ENCODE assay signal across 15 cellular contexts in genomic region chr11:116396332-116396731, GRCh38.
DNase-seq lines count a peak whose midpoint lies in the region; ATAC-seq and TF ChIP-seq lines count a peak whose summit lies in the region.
"Had no signal": no experiment of that assay in that cellular context is flagged by ENCODE, and none has a peak within 500 bp of the region (broad histone marks: within the 10 kb centered on the region; RNA-seq: fewer than 3 reads in every experiment).

No MANE protein-coding gene starts in this region.

- H3K4me3 ChIP-seq in mucosa of descending colon: no peak overlapping the region
- no peak overlapping the region for H3K4me3 ChIP-seq in CD4-positive, alpha-beta memory T cell (ENCODE audit: low read length in 2 of 2)
- H3K4me3 ChIP-seq: BLaER1, GM23248, HAP-1 had no signal

- H3K9me3 Mint-ChIP-seq in CD4-positive, alpha-beta memory T cell: peaks cover 0 to 6% (median under 1%) of the 10 kb centered on the region in 8 donors

- H3K36me3 ChIP-seq in mucosa of descending colon (ENCODE audit: low read depth): no peaks in the 10 kb centered on the region
- no peaks in the 10 kb centered on the region for H3K36me3 ChIP-seq in CD4-positive, alpha-beta memory T cell (ENCODE audit: insufficient read depth, low read length)
- H3K36me3 ChIP-seq: BLaER1, HAP-1 had no signal

- no peaks in the 10 kb centered on the region for H3K27me3 ChIP-seq in CD4-positive, alpha-beta memory T cell (ENCODE audit: insufficient read depth, low read length)
- H3K27me3 ChIP-seq: BLaER1 had no signal

- no peaks in the 10 kb centered on the region for H3K36me3 Mint-ChIP-seq in CD4-positive, alpha-beta memory T cell
- H3K36me3 Mint-ChIP-seq: CD8-positive, alpha-beta memory T cell had no signal

- no peak for TF ChIP-seq CTCF in mucosa of descending colon (IDR thresholded peaks at IDR 0.05)

- CTCF ChIA-PET in CD4-positive, alpha-beta memory T cell (lab: Charles Lee; ENCODE audit: partially characterized antibody): no interaction called here

- H3K9me3 ChIP-seq in mucosa of descending colon: peaks cover 5% of the 10 kb centered on the region
- H3K9me3 ChIP-seq in CD4-positive, alpha-beta memory T cell (ENCODE audit: control insufficient read depth in 1 of 2, low read length in 2 of 2): no peaks in the 10 kb centered on the region
- H3K9me3 ChIP-seq: HAP-1 had no signal

- POLR2A ChIA-PET in CD4-positive, alpha-beta memory T cell (lab: Charles Lee; ENCODE audit: partially characterized antibody): no interaction called here

- intact Hi-C loops in mucosa of descending colon (cut with DNase I, micrococcal nuclease) (no loop called here), posterior vena cava (cut with DNase I) (no loop called here)
- intact Hi-C loops in CD4-positive, alpha-beta memory T cell (cut with micrococcal nuclease): no loop called here

- no peaks in the 10 kb centered on the region for H3K4me1 Mint-ChIP-seq in CD4-positive, alpha-beta memory T cell
- H3K4me1 Mint-ChIP-seq: CD8-positive, alpha-beta memory T cell had no signal

- no peaks in the 10 kb centered on the region for H3K4me1 ChIP-seq in mucosa of descending colon (ENCODE audit: low read depth)
- H3K4me1 ChIP-seq in CD4-positive, alpha-beta memory T cell (ENCODE audit: insufficient read depth, low read length): no peaks in the 10 kb centered on the region
- H3K4me1 ChIP-seq: BLaER1, HAP-1 had no signal

- no peak overlapping the region for H3K4me3 Mint-ChIP-seq in CD4-positive, alpha-beta memory T cell
- H3K4me3 Mint-ChIP-seq: CD8-positive, alpha-beta memory T cell had no signal

- DNase-seq in RPMI7951 (ENCODE audit: low read depth): peak; percentile 8
- peak; percentile 64 for DNase-seq in dermis blood vessel endothelial cell
- peak; percentile 6 for DNase-seq in foreskin melanocyte
- no peak for DNase-seq in mucosa of descending colon
- DNase-seq in CD4-positive, alpha-beta memory T cell: no peak
- DNase-seq in C1 segment of cervical spinal cord (lab: John Stamatoyannopoulos, UW): no peak
- DNase-seq in activated CD8-positive, alpha-beta memory T cell treated with anti-CD3 and anti-CD28 coated beads, Interleukin-2, amount 50 U/mL, for 4 hours: no peak
- DNase-seq in posterior vena cava (ENCODE audit: low spot score): no peak
- DNase-seq: 8988T; CD8-positive, alpha-beta memory T cell; COR-L47; GM23248 had no signal

- H3K27me3 Mint-ChIP-seq in CD4-positive, alpha-beta memory T cell: peaks cover 3% of the 10 kb centered on the region in 2 donors

- no peak overlapping the region for H3K27ac Mint-ChIP-seq in CD4-positive, alpha-beta memory T cell

- ATAC-seq in mucosa of descending colon: peak; percentile 74

- H3K27ac ChIP-seq in CD4-positive, alpha-beta memory T cell (ENCODE audit: low read depth, low read length): no peak overlapping the region
- H3K27ac ChIP-seq: BLaER1, GM23248, HL-60 had no signal

Comparison
In these comparisons a context has a peak if more than half of its experiments do, and no peak if none do; other contexts are left out.
1. DNase-seq: peak in RPMI7951 (single experiment), dermis blood vessel endothelial cell (single experiment) and foreskin melanocyte (single experiment); none in mucosa of descending colon (0 of 3), CD4-positive, alpha-beta memory T cell (0 of 5), C1 segment of cervical spinal cord (0 of 14), activated CD8-positive, alpha-beta memory T cell treated with anti-CD3 and anti-CD28 coated beads, Interleukin-2, amount 50 U/mL, for 4 hours (single experiment) and posterior vena cava (single experiment).